ENCODE assay signal across 25 cellular contexts in the genomic region with DNA sequence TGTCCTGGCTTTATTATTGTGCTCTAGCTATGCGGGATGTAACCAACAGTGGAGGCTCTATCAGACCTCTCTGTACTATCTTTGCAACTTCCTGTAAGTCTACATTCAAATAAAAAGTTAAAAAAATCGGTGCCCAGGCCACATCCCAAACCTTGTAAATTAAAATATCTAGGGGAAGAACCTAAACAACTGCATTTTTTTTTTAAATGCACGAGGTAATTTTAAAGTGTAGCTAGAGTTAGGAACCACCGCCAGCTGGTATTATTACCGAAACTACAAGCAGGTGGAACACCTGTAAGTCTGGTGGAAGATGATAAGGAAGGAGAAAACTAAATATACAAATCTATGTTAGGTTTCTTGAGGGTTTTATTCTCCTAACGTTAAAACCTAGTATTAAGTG. TPM values are rescaled to one million over a fixed set of nuclear protein-coding genes. Genes with fewer than 3 reads are reported as not detected.
DNase-seq lines count a peak whose midpoint lies in the region; ATAC-seq and TF ChIP-seq lines count a peak whose summit lies in the region.
"Had no signal": no experiment of that assay in that cellular context is flagged by ENCODE, and none has a peak within 500 bp of the region (broad histone marks: within the 10 kb centered on the region; RNA-seq: fewer than 3 reads in every experiment).

No MANE protein-coding gene starts in this region.

- no peak for ATAC-seq in left colon
- ATAC-seq: activated naive CD8-positive, alpha-beta T cell treated with anti-CD3 and anti-CD28 coated beads, Interleukin-2, amount 50 U/mL, for 24 hours; CD8-positive, alpha-beta T cell; lower lobe of right lung; right cardiac atrium had no signal

- DNase-seq in DMS153 (lab: John Stamatoyannopoulos, UW) = peak; percentile 33
- no peak for DNase-seq in SK-N-MC (ENCODE audit: low read depth, low spot score)
- DNase-seq in nephron progenitor cell = no peak
- DNase-seq in CD14-positive monocyte (ENCODE audit: low spot score) = no peak
- no peak for DNase-seq in MV-4-11 (lab: John Stamatoyannopoulos, UW)
- no peak for DNase-seq in left colon
- DNase-seq in head of caudate nucleus = no peak
- DNase-seq: activated B cell treated with CpG ODN at 0.5 μM for 24 hours; activated CD4-positive, alpha-beta T cell treated with anti-CD3 and anti-CD28 coated beads, Interleukin-2, amount 50 U/mL, for 48 hours; activated effector memory CD4-positive, alpha-beta T cell treated with Interleukin-2 at 50 U/mL for 16 hours; activated naive CD8-positive, alpha-beta T cell treated with anti-CD3 and anti-CD28 coated beads, Interleukin-2, amount 50 U/mL, for 24 hours; CD8-positive, alpha-beta T cell; DMS79 treated with DMSO at 0.1 percent for 48 hours; dorsolateral prefrontal cortex; foreskin melanocyte; lower lobe of right lung; NCI-H2029 treated with DMSO at 0.1 percent for 48 hours; NCI-H774; occipital lobe; Peyer's patch; right cardiac atrium; stimulated activated CD4-positive, alpha-beta T cell treated with anti-CD3 and anti-CD28 coated beads, Interleukin-15, amount 100 ng/mL, for 24 hours; testis had no signal

- peak overlapping the region; percentile 77 for H3K27ac Mint-ChIP-seq in nephron progenitor cell
- H3K27ac Mint-ChIP-seq in CD14-positive monocyte = no peak overlapping the region
- H3K27ac Mint-ChIP-seq: activated B cell treated with CpG ODN at 0.5 μM for 24 hours; activated naive CD8-positive, alpha-beta T cell treated with anti-CD3 and anti-CD28 coated beads, Interleukin-2, amount 50 U/mL, for 24 hours; CD8-positive, alpha-beta T cell had no signal

- peaks cover 51% of the 10 kb centered on the region for H3K4me1 Mint-ChIP-seq in nephron progenitor cell
- H3K4me1 Mint-ChIP-seq in CD14-positive monocyte = peaks cover 7% of the 10 kb centered on the region

- TF ChIP-seq CTCF in 22Rv1 (IDR thresholded peaks at IDR 0.05) (no peak), nephron progenitor cell (IDR thresholded peaks at IDR 0.05) (no peak), CD14-positive monocyte (IDR thresholded peaks at IDR 0.05) (no peak)

- H3K9me3 ChIP-seq in SK-N-MC (ENCODE audit: low read depth, low read length) = no peaks in the 10 kb centered on the region
- H3K9me3 ChIP-seq: lower lobe of right lung, Peyer's patch, SJSA1, testis had no signal

- H3K27ac ChIP-seq in 22Rv1 = peak overlapping the region; percentile 99
- peak overlapping the region; percentile 99 for H3K27ac ChIP-seq in SK-N-MC
- H3K27ac ChIP-seq: lower lobe of right lung had no signal

- no peaks in the 10 kb centered on the region for H3K36me3 ChIP-seq in SK-N-MC (ENCODE audit: insufficient read depth, low read length)
- H3K36me3 ChIP-seq: lower lobe of right lung, Peyer's patch, SJSA1 had no signal

- H3K36me3 Mint-ChIP-seq in nephron progenitor cell (ENCODE audit: low read depth) = peaks cover 51% of the 10 kb centered on the region
- no peaks in the 10 kb centered on the region for H3K36me3 Mint-ChIP-seq in CD14-positive monocyte
- H3K36me3 Mint-ChIP-seq: CD8-positive, alpha-beta T cell had no signal

- intact Hi-C loops in CD14-positive monocyte (cut with micrococcal nuclease) (no loop called here), left colon (cut with DNase I, micrococcal nuclease) (no loop called here), head of caudate nucleus (cut with DNase I) (no loop called here)

- H3K9ac ChIP-seq in SK-N-MC (ENCODE audit: insufficient read length) = no peak overlapping the region

- H3K27me3 Mint-ChIP-seq in nephron progenitor cell (ENCODE audit: low read depth, poor library complexity) = peaks cover 4% of the 10 kb centered on the region
- peaks cover 25 to 45% (median 36%) of the 10 kb centered on the region in 3 donors for H3K27me3 Mint-ChIP-seq in CD14-positive monocyte (ENCODE audit: low read depth in 3 of 3)

- H3K4me3 Mint-ChIP-seq in nephron progenitor cell (peak overlapping the region; percentile 85), CD14-positive monocyte (no peak overlapping the region)
- H3K4me3 Mint-ChIP-seq: activated B cell treated with CpG ODN at 0.5 μM for 24 hours; activated naive CD8-positive, alpha-beta T cell treated with anti-CD3 and anti-CD28 coated beads, Interleukin-2, amount 50 U/mL, for 24 hours; CD8-positive, alpha-beta T cell had no signal

- H3K9me3 Mint-ChIP-seq in nephron progenitor cell (peaks cover 61% of the 10 kb centered on the region), CD14-positive monocyte (peaks cover 0 to 2% (median 1%) of the 10 kb centered on the region in 7 donors)
- H3K9me3 Mint-ChIP-seq: activated B cell treated with CpG ODN at 0.5 μM for 24 hours; CD8-positive, alpha-beta T cell had no signal

- no peak overlapping the region; the same call in 1 of the 2 replicates for H3K4me3 ChIP-seq in SK-N-MC
- H3K4me3 ChIP-seq: lower lobe of right lung, Peyer's patch, SJSA1 had no signal

RNA-seq across cellular contexts. Expression of a gene that starts 34.5 kb away (rescaled TPM):
- polyA plus RNA-seq in CD14-positive monocyte = not detected
- total RNA-seq in left colon = 1 to 10 TPM; 2.8 to 7.1 TPM
- total RNA-seq: activated B cell treated with CpG ODN at 0.5 μM for 24 hours; CD8-positive, alpha-beta T cell had no signal
